In the genomic region with DNA sequence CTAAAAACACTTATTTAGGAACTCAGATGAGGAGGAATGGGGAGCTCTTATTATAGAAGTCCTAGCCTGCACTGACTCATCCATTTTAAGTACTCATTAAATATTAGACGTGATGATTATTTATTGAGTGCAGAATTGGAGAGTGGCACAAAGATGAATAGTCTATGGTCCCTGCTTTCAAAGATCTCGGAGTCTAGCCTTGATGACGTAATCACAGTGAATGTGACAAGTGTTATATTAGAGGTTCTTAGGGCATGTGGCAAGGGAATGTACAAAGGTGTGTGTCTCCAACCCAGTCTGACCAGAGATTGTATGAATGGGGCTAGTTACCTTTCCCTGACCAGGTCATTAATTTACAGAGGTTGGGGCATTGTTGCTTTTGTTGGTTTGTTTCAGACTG, we compare ENCODE assay signal across 33 cellular contexts.
"Had no signal": no experiment of that assay in that cellular context is flagged by ENCODE, and none has a peak within 500 bp of the region (broad histone marks: within the 10 kb centered on the region; RNA-seq: fewer than 3 reads in every experiment).

No MANE protein-coding gene starts in this region.

- H3K27ac ChIP-seq: adrenal gland, body of pancreas, brain microvascular endothelial cell, breast epithelium, VCaP had no signal

- FAIRE-seq: astrocyte, TTC549 had no signal

- H3K27me3 ChIP-seq: body of pancreas, breast epithelium had no signal

- H3K36me3 ChIP-seq: adrenal gland, brain microvascular endothelial cell, breast epithelium had no signal

- DNase-seq: activated B cell treated with CpG ODN at 0.5 μM for 24 hours; activated CD4-positive, alpha-beta memory T cell treated with anti-CD3 and anti-CD28 coated beads, Interleukin-2, amount 10 ng/mL, durations not matched to agents 7 days and 5 days; activated CD4-positive, alpha-beta T cell treated with anti-CD3 and anti-CD28 coated beads for 4 hours; activated CD4-positive, alpha-beta T cell treated with anti-CD3 and anti-CD28 coated beads, Interleukin-2, amount 10 ng/mL, durations not matched to agents 24 days and 14 days; activated CD4-positive, alpha-beta T cell treated with anti-CD3 and anti-CD28 coated beads, Interleukin-2, amount 50 U/mL, for 48 hours; activated CD4-positive, CD25-positive, alpha-beta regulatory T cell treated with anti-CD3 and anti-CD28 coated beads, Interleukin-2, amount 50 U/mL, for 72 hours; activated CD8-positive, alpha-beta memory T cell treated with anti-CD3 and anti-CD28 coated beads for 24 hours; activated CD8-positive, alpha-beta memory T cell treated with anti-CD3 and anti-CD28 coated beads, Interleukin-2, amount 10 ng/mL, durations not matched to agents 7 days and 5 days; activated CD8-positive, alpha-beta T cell treated with anti-CD3 and anti-CD28 coated beads, Interleukin-2, amount 10 ng/mL, durations not matched to agents 7 days and 5 days; activated effector memory CD4-positive, alpha-beta T cell treated with anti-CD3 and anti-CD28 coated beads, Interleukin-2, amount 50 U/mL, for 16 hours; activated gamma-delta T cell treated with Interleukin-2 at 50 U/mL for 16 hours; activated naive CD4-positive, alpha-beta T cell; activated naive CD4-positive, alpha-beta T cell treated with anti-CD3 and anti-CD28 coated beads for 36 hours; activated naive CD4-positive, alpha-beta T cell treated with anti-CD3 and anti-CD28 coated beads, Interleukin-2, amount 50 U/mL, for 16 hours; activated naive CD8-positive, alpha-beta T cell treated with anti-CD3 and anti-CD28 coated beads for 36 hours; activated T-cell treated with anti-CD3 and anti-CD28 coated beads for 4 hours; activated T-cell treated with anti-CD3 and anti-CD28 coated beads, Interleukin-2, amount 50 U/mL, for 1 hour; activated T-cell treated with anti-CD3 and anti-CD28 coated beads, Interleukin-2, amount 50 U/mL, for 4 hours; activated T-cell treated with anti-CD3 and anti-CD28 coated beads, Interleukin-2, amount 50 U/mL, for 72 hours; adrenal gland; amniotic stem cell; aorta; body of pancreas; brain microvascular endothelial cell; central memory CD4-positive, alpha-beta T cell; T-helper 2 cell; T-helper 9 cell had no signal

- H3K9me3 ChIP-seq: adrenal gland, body of pancreas, breast epithelium had no signal

- H3K4me1 ChIP-seq: adrenal gland, body of pancreas, breast epithelium had no signal

- ATAC-seq: activated CD8-positive, alpha-beta memory T cell treated with anti-CD3 and anti-CD28 coated beads, Interleukin-2, amount 10 ng/mL, durations not matched to agents 7 days and 5 days; activated CD8-positive, alpha-beta T cell treated with anti-CD3 and anti-CD28 coated beads, Interleukin-2, amount 10 ng/mL, durations not matched to agents 7 days and 5 days; activated naive CD4-positive, alpha-beta T cell treated with anti-CD3 and anti-CD28 coated beads, Interleukin-2, amount 50 U/mL, for 72 hours; activated T-cell treated with anti-CD3 and anti-CD28 coated beads, Interleukin-2, amount 50 U/mL, for 4 hours; activated T-cell treated with anti-CD3 and anti-CD28 coated beads, Interleukin-2, amount 50 U/mL, for 72 hours; activated T-helper 17 cell treated with anti-CD3 and anti-CD28 coated beads, Interleukin-2, amount 50 U/mL, for 72 hours; body of pancreas had no signal

- H3K4me3 ChIP-seq: adrenal gland, body of pancreas, breast epithelium had no signal
